In the genomic region with DNA sequence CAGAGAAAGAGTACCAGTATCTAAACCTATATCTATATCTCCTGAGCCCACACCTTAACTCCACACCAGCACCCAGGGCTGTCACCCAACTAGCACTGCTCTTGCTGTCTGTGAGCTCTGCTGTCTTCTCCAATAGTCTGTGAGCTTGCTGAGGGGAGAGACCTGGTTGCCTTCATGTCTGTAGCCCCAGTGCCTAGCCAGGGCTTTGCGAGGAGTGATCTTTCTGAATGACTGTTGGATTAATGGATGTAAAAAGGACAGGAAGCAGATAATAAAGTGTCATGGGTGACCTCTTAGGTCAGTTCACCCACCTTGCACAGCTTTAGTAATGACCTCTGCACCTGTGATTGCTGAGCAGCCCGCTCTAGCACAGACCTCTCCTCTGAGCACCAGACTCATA, we compare ENCODE assay signal across 39 cellular contexts. TPM values are rescaled to one million over a fixed set of nuclear protein-coding genes. Genes with fewer than 3 reads are reported as not detected.
"Had no signal": no experiment of that assay in that cellular context is flagged by ENCODE, and none has a peak within 500 bp of the region (broad histone marks: within the 10 kb centered on the region; RNA-seq: fewer than 3 reads in every experiment).

No MANE protein-coding gene starts in this region.

- ATAC-seq: activated CD8-positive, alpha-beta T cell treated with anti-CD3 and anti-CD28 coated beads for 36 hours; activated naive CD4-positive, alpha-beta T cell treated with anti-CD3 and anti-CD28 coated beads, Interleukin-2, amount 50 U/mL, for 72 hours; activated T-cell treated with anti-CD3 and anti-CD28 coated beads, Interleukin-2, amount 50 U/mL, for 4 hours; activated T-cell treated with anti-CD3 and anti-CD28 coated beads, Interleukin-2, amount 50 U/mL, for 72 hours; activated T-helper 17 cell treated with anti-CD3 and anti-CD28 coated beads, Interleukin-2, amount 50 U/mL, for 72 hours had no signal

- H3K27ac ChIP-seq: adrenal gland, ascending aorta, cardiac muscle cell, VCaP had no signal

- H3K27me3 ChIP-seq: ascending aorta, cardiac muscle cell had no signal

- DNase-seq: activated B cell treated with CpG ODN at 0.5 μM for 24 hours; activated CD4-positive, alpha-beta memory T cell treated with anti-CD3 and anti-CD28 coated beads for 36 hours; activated CD4-positive, alpha-beta T cell treated with anti-CD3 and anti-CD28 coated beads for 4 hours; activated CD4-positive, alpha-beta T cell treated with anti-CD3 and anti-CD28 coated beads, Interleukin-2, amount 10 ng/mL, durations not matched to agents 24 days and 14 days; activated CD4-positive, alpha-beta T cell treated with anti-CD3 and anti-CD28 coated beads, Interleukin-2, amount 50 U/mL, for 1 hour; activated CD4-positive, alpha-beta T cell treated with anti-CD3 and anti-CD28 coated beads, Interleukin-2, amount 50 U/mL, for 4 hours; activated CD4-positive, CD25-positive, alpha-beta regulatory T cell treated with anti-CD3 and anti-CD28 coated beads, Interleukin-2, amount 50 U/mL, for 72 hours; activated CD8-positive, alpha-beta memory T cell treated with anti-CD3 and anti-CD28 coated beads, Interleukin-2, amount 50 U/mL, for 4 hours; activated CD8-positive, alpha-beta T cell treated with anti-CD3 and anti-CD28 coated beads for 36 hours; activated effector memory CD4-positive, alpha-beta T cell treated with anti-CD3 and anti-CD28 coated beads, Interleukin-2, amount 50 U/mL, for 16 hours; activated gamma-delta T cell treated with Interleukin-2 at 50 U/mL for 16 hours; activated naive CD4-positive, alpha-beta T cell; activated naive CD4-positive, alpha-beta T cell treated with anti-CD3 and anti-CD28 coated beads for 36 hours; activated naive CD4-positive, alpha-beta T cell treated with anti-CD3 and anti-CD28 coated beads, Interleukin-2, amount 50 U/mL, for 16 hours; activated naive CD8-positive, alpha-beta T cell treated with anti-CD3 and anti-CD28 coated beads for 36 hours; activated T-cell treated with anti-CD3 and anti-CD28 coated beads for 4 hours; activated T-cell treated with anti-CD3 and anti-CD28 coated beads, Interleukin-2, amount 50 U/mL, for 1 hour; activated T-cell treated with anti-CD3 and anti-CD28 coated beads, Interleukin-2, amount 50 U/mL, for 4 hours; activated T-cell treated with anti-CD3 and anti-CD28 coated beads, Interleukin-2, amount 50 U/mL, for 72 hours; adrenal gland; amygdala; anterior cingulate cortex; caudate nucleus; SW 1271; T-helper 1 cell; T-helper 2 cell; T-helper 9 cell had no signal

- H3K36me3 ChIP-seq: adrenal gland, ascending aorta, cardiac muscle cell had no signal

- H3K36me3 Mint-ChIP-seq: activated CD4-positive, alpha-beta memory T cell treated with anti-CD3 and anti-CD28 coated beads for 36 hours; activated naive CD4-positive, alpha-beta T cell treated with anti-CD3 and anti-CD28 coated beads, Interleukin-2, amount 50 U/mL, for 72 hours; activated naive CD8-positive, alpha-beta T cell treated with anti-CD3 and anti-CD28 coated beads for 36 hours; brain had no signal

- H3K4me1 ChIP-seq: adrenal gland, ascending aorta had no signal

- H3K27me3 Mint-ChIP-seq: activated CD4-positive, alpha-beta T cell treated with anti-CD3 and anti-CD28 coated beads, Interleukin-2, amount 10 ng/mL, durations not matched to agents 24 days and 14 days; activated CD8-positive, alpha-beta T cell treated with anti-CD3 and anti-CD28 coated beads for 36 hours had no signal

- H3K4me1 Mint-ChIP-seq: activated B cell treated with CpG ODN at 0.5 μM for 24 hours; activated CD4-positive, alpha-beta T cell treated with anti-CD3 and anti-CD28 coated beads, Interleukin-2, amount 10 ng/mL, durations not matched to agents 24 days and 14 days; activated naive CD8-positive, alpha-beta T cell treated with anti-CD3 and anti-CD28 coated beads for 36 hours; activated T-helper 17 cell treated with anti-CD3 and anti-CD28 coated beads, Interleukin-2, amount 50 U/mL, for 72 hours; brain; central memory CD8-positive, alpha-beta T cell had no signal

- H3K9me3 ChIP-seq: adrenal gland, ascending aorta had no signal

- H3K4me3 Mint-ChIP-seq: activated B cell treated with CpG ODN at 0.5 μM for 24 hours; activated CD4-positive, alpha-beta memory T cell treated with anti-CD3 and anti-CD28 coated beads for 36 hours; activated CD4-positive, alpha-beta T cell treated with anti-CD3 and anti-CD28 coated beads, Interleukin-2, amount 10 ng/mL, durations not matched to agents 24 days and 14 days; activated CD8-positive, alpha-beta T cell treated with anti-CD3 and anti-CD28 coated beads for 36 hours; activated naive CD4-positive, alpha-beta T cell treated with anti-CD3 and anti-CD28 coated beads for 36 hours; activated naive CD8-positive, alpha-beta T cell treated with anti-CD3 and anti-CD28 coated beads for 36 hours; activated T-cell treated with anti-CD3 and anti-CD28 coated beads, Interleukin-2, amount 50 U/mL, for 4 hours; activated T-cell treated with anti-CD3 and anti-CD28 coated beads, Interleukin-2, amount 50 U/mL, for 72 hours; activated T-helper 1 cell treated with anti-CD3 and anti-CD28 coated beads, Interleukin-12 subunit alpha, Interleukin-12 subunit beta, Interleukin-2, Interleukin-4 antibody, amounts not matched to agents 30 ng/mL and 10 ng/mL and 1 ng/mL, durations not matched to agents 14 hours and 24 hours and 36 hours; activated T-helper 17 cell treated with anti-CD3 and anti-CD28 coated beads, Interleukin-2, amount 50 U/mL, for 72 hours; brain; central memory CD8-positive, alpha-beta T cell; T-helper 1 cell treated with Interleukin-12 subunit alpha and Interleukin-12 subunit beta and Interleukin-4 antibody, amounts not matched to agents 30 μg/mL and 1 μg/mL, for 36 hours; T-helper 2 cell treated with Interferon-gamma antibody and Interleukin-4, amounts not matched to agents 5 μg/mL and 100 μg/mL, for 36 hours had no signal

- H3K9me3 Mint-ChIP-seq: activated B cell treated with CpG ODN at 0.5 μM for 24 hours; activated CD4-positive, alpha-beta memory T cell treated with anti-CD3 and anti-CD28 coated beads for 36 hours; activated CD4-positive, alpha-beta T cell treated with anti-CD3 and anti-CD28 coated beads, Interleukin-2, amount 10 ng/mL, durations not matched to agents 24 days and 14 days; activated CD8-positive, alpha-beta T cell treated with anti-CD3 and anti-CD28 coated beads for 36 hours; activated naive CD4-positive, alpha-beta T cell treated with anti-CD3 and anti-CD28 coated beads for 36 hours; activated naive CD4-positive, alpha-beta T cell treated with anti-CD3 and anti-CD28 coated beads, Interleukin-2, amount 50 U/mL, for 72 hours; activated naive CD8-positive, alpha-beta T cell treated with anti-CD3 and anti-CD28 coated beads for 36 hours; activated T-cell treated with anti-CD3 and anti-CD28 coated beads, Interleukin-2, amount 50 U/mL, for 4 hours; activated T-cell treated with anti-CD3 and anti-CD28 coated beads, Interleukin-2, amount 50 U/mL, for 72 hours; activated T-helper 1 cell treated with anti-CD3 and anti-CD28 coated beads, Interleukin-12 subunit alpha, Interleukin-12 subunit beta, Interleukin-2, Interleukin-4 antibody, amounts not matched to agents 30 ng/mL and 10 ng/mL and 1 ng/mL, durations not matched to agents 14 hours and 24 hours and 36 hours; activated T-helper 17 cell treated with anti-CD3 and anti-CD28 coated beads, Interleukin-2, amount 50 U/mL, for 72 hours; central memory CD8-positive, alpha-beta T cell; T-helper 1 cell treated with Interleukin-12 subunit alpha and Interleukin-12 subunit beta and Interleukin-4 antibody, amounts not matched to agents 30 μg/mL and 1 μg/mL, for 36 hours; T-helper 2 cell treated with Interferon-gamma antibody and Interleukin-4, amounts not matched to agents 5 μg/mL and 100 μg/mL, for 36 hours had no signal

- H3K27ac Mint-ChIP-seq: activated B cell treated with CpG ODN at 0.5 μM for 24 hours; activated CD4-positive, alpha-beta memory T cell treated with anti-CD3 and anti-CD28 coated beads for 36 hours; activated CD4-positive, alpha-beta T cell treated with anti-CD3 and anti-CD28 coated beads, Interleukin-2, amount 10 ng/mL, durations not matched to agents 24 days and 14 days; activated CD8-positive, alpha-beta T cell treated with anti-CD3 and anti-CD28 coated beads for 36 hours; activated naive CD4-positive, alpha-beta T cell treated with anti-CD3 and anti-CD28 coated beads for 36 hours; activated naive CD4-positive, alpha-beta T cell treated with anti-CD3 and anti-CD28 coated beads, Interleukin-2, amount 50 U/mL, for 72 hours; activated naive CD8-positive, alpha-beta T cell treated with anti-CD3 and anti-CD28 coated beads for 36 hours; activated T-cell treated with anti-CD3 and anti-CD28 coated beads, Interleukin-2, amount 50 U/mL, for 72 hours; activated T-helper 1 cell treated with anti-CD3 and anti-CD28 coated beads, Interleukin-12 subunit alpha, Interleukin-12 subunit beta, Interleukin-2, Interleukin-4 antibody, amounts not matched to agents 30 ng/mL and 10 ng/mL and 1 ng/mL, durations not matched to agents 14 hours and 24 hours and 36 hours; activated T-helper 17 cell treated with anti-CD3 and anti-CD28 coated beads, Interleukin-2, amount 50 U/mL, for 72 hours; brain; T-helper 1 cell treated with Interleukin-12 subunit alpha and Interleukin-12 subunit beta and Interleukin-4 antibody, amounts not matched to agents 30 μg/mL and 1 μg/mL, for 36 hours; T-helper 2 cell treated with Interferon-gamma antibody and Interleukin-4, amounts not matched to agents 5 μg/mL and 100 μg/mL, for 36 hours had no signal

- H3K4me3 ChIP-seq: adrenal gland, ascending aorta, cardiac muscle cell had no signal

RNA-seq across cellular contexts. Expression of a gene that starts 30.5 kb away (rescaled TPM):
- total RNA-seq: activated B cell treated with CpG ODN at 0.5 μM for 24 hours; activated CD4-positive, alpha-beta memory T cell treated with anti-CD3 and anti-CD28 coated beads for 36 hours; activated CD4-positive, alpha-beta T cell treated with anti-CD3 and anti-CD28 coated beads, Interleukin-2, amount 10 ng/mL, durations not matched to agents 24 days and 14 days; activated CD8-positive, alpha-beta memory T cell treated with anti-CD3 and anti-CD28 coated beads for 36 hours; activated CD8-positive, alpha-beta T cell treated with anti-CD3 and anti-CD28 coated beads for 36 hours; activated naive CD4-positive, alpha-beta T cell treated with anti-CD3 and anti-CD28 coated beads for 36 hours; activated naive CD4-positive, alpha-beta T cell treated with anti-CD3 and anti-CD28 coated beads, Interleukin-2, amount 50 U/mL, for 72 hours; activated naive CD8-positive, alpha-beta T cell treated with anti-CD3 and anti-CD28 coated beads for 36 hours; activated T-cell treated with anti-CD3 and anti-CD28 coated beads, Interleukin-2, amount 50 U/mL, for 4 hours; activated T-cell treated with anti-CD3 and anti-CD28 coated beads, Interleukin-2, amount 50 U/mL, for 72 hours; activated T-helper 1 cell treated with anti-CD3 and anti-CD28 coated beads, Interleukin-12 subunit alpha, Interleukin-12 subunit beta, Interleukin-2, Interleukin-4 antibody, amounts not matched to agents 30 ng/mL and 10 ng/mL and 1 ng/mL, durations not matched to agents 14 hours and 24 hours and 36 hours; activated T-helper 17 cell treated with anti-CD3 and anti-CD28 coated beads, Interleukin-2, amount 50 U/mL, for 72 hours; adrenal gland; ascending aorta; bronchial epithelial cell; cardiac muscle cell had no signal

RNA-seq across cellular contexts. Expression of a gene that starts 49.2 kb away (rescaled TPM):
- total RNA-seq: activated B cell treated with CpG ODN at 0.5 μM for 24 hours; activated CD4-positive, alpha-beta memory T cell treated with anti-CD3 and anti-CD28 coated beads for 36 hours; activated CD4-positive, alpha-beta T cell treated with anti-CD3 and anti-CD28 coated beads, Interleukin-2, amount 10 ng/mL, durations not matched to agents 24 days and 14 days; activated CD8-positive, alpha-beta memory T cell treated with anti-CD3 and anti-CD28 coated beads for 36 hours; activated CD8-positive, alpha-beta T cell treated with anti-CD3 and anti-CD28 coated beads for 36 hours; activated naive CD4-positive, alpha-beta T cell treated with anti-CD3 and anti-CD28 coated beads for 36 hours; activated naive CD4-positive, alpha-beta T cell treated with anti-CD3 and anti-CD28 coated beads, Interleukin-2, amount 50 U/mL, for 72 hours; activated naive CD8-positive, alpha-beta T cell treated with anti-CD3 and anti-CD28 coated beads for 36 hours; activated T-cell treated with anti-CD3 and anti-CD28 coated beads, Interleukin-2, amount 50 U/mL, for 4 hours; activated T-cell treated with anti-CD3 and anti-CD28 coated beads, Interleukin-2, amount 50 U/mL, for 72 hours; activated T-helper 1 cell treated with anti-CD3 and anti-CD28 coated beads, Interleukin-12 subunit alpha, Interleukin-12 subunit beta, Interleukin-2, Interleukin-4 antibody, amounts not matched to agents 30 ng/mL and 10 ng/mL and 1 ng/mL, durations not matched to agents 14 hours and 24 hours and 36 hours; activated T-helper 17 cell treated with anti-CD3 and anti-CD28 coated beads, Interleukin-2, amount 50 U/mL, for 72 hours; ascending aorta; bronchial epithelial cell had no signal
